Comparison of ENCODE assay signal across 10 cellular contexts in the genomic region with DNA sequence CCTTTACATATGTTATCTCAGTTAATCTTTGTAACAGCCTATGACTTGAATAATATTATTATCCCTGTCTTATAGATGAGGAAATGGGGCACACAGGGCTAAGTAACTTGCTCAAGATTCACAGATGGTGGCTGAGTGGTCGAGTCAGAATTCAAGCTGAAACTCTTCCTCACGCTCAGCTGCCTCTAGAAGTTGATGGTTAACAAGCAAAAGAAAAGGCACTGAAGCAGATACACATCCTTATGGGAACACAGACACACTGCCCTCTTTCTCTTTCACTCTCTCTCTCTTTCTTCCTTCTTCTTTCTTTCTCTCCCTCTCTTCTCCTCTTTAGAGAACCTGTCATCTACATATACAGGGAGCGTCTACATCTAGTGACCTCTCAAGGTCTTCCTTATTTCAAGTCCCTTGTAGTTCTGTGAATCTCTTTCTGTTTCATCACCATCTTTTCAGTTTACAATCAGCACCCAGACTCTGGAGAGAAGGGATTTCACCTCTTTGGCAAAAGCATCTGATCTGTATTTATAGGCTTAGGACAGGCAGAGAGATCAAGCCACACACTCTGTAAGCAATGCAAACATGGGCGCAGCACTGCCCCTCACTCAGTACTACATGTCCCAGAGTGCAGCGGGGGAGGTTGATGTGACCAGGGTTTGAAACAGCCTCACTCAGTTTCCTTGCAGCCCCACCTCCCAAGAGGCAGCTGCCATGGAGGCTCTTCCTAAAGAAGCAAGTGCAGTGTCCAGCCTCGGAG.
DNase-seq lines count a peak whose midpoint lies in the region; ATAC-seq and TF ChIP-seq lines count a peak whose summit lies in the region.
"Had no signal": no experiment of that assay in that cellular context is flagged by ENCODE, and none has a peak within 500 bp of the region (broad histone marks: within the 10 kb centered on the region; RNA-seq: fewer than 3 reads in every experiment).

No MANE protein-coding gene starts in this region.

- ATAC-seq in GM18861 (IDR thresholded peaks at IDR 0.05; ENCODE audit: unreplicated experiment) (peak; percentile 75), GM21786 (IDR thresholded peaks at IDR 0.05; ENCODE audit: unreplicated experiment) (peak; percentile 75), GM21576 (IDR thresholded peaks at IDR 0.05; ENCODE audit: unreplicated experiment) (no peak)
- no peak for ATAC-seq in CD4-positive, alpha-beta T cell (ENCODE audit: poor library complexity)
- ATAC-seq: foreskin keratinocyte, PC-3 had no signal

- H3K4me1 Mint-ChIP-seq in CD4-positive, alpha-beta T cell (ENCODE audit: low read depth), result peaks cover 9% of the 10 kb centered on the region

- no peak overlapping the region for H3K27ac Mint-ChIP-seq in CD4-positive, alpha-beta T cell

- no peaks in the 10 kb centered on the region for H3K27me3 ChIP-seq in CD4-positive, alpha-beta T cell (ENCODE audit: control insufficient read depth, insufficient read depth, low read length)

- POLR2A ChIA-PET in CD4-positive, alpha-beta T cell (lab: Charles Lee), result no interaction called here

- intact Hi-C loops in CD4-positive, alpha-beta T cell (cut with DNase I, micrococcal nuclease), result no loop called here

- H3K9me3 Mint-ChIP-seq in CD4-positive, alpha-beta T cell, result no peaks in the 10 kb centered on the region

- DNase-seq in NCI-H1092 (lab: John Stamatoyannopoulos, UW), result peak; percentile 17
- DNase-seq in myocyte (ENCODE audit: low read depth), result peak; percentile 41
- DNase-seq in CD4-positive, alpha-beta T cell, result no peak
- DNase-seq in NOMO-1 treated with DMSO at 0.1 percent for 48 hours (lab: John Stamatoyannopoulos, UW; ENCODE audit: unreplicated experiment), result no peak
- DNase-seq in activated T-cell treated with anti-CD3 and anti-CD28 coated beads, Interleukin-2, amount 50 U/mL, for 1 hour, result no peak
- DNase-seq: foreskin keratinocyte, PC-3 had no signal

- H3K27me3 Mint-ChIP-seq in CD4-positive, alpha-beta T cell, result no peaks in the 10 kb centered on the region

- no peak overlapping the region for H3K4me3 Mint-ChIP-seq in CD4-positive, alpha-beta T cell

- H3K9me3 ChIP-seq in CD4-positive, alpha-beta T cell (ENCODE audit: control insufficient read depth, low read length), result no peaks in the 10 kb centered on the region

- no peak for TF ChIP-seq CTCF in CD4-positive, alpha-beta T cell (IDR thresholded peaks at IDR 0.05)

- H3K27ac ChIP-seq in CD4-positive, alpha-beta T cell (ENCODE audit: low read depth, low read length), result no peak overlapping the region
- H3K27ac ChIP-seq: foreskin keratinocyte had no signal

- CTCF ChIA-PET in CD4-positive, alpha-beta T cell (lab: Charles Lee), result no interaction called here

- H3K36me3 Mint-ChIP-seq in CD4-positive, alpha-beta T cell (ENCODE audit: low read depth), result no peaks in the 10 kb centered on the region

Comparison
In these comparisons a context has a peak if more than half of its experiments do, and no peak if none do; other contexts are left out.
1. ATAC-seq: peak in GM18861 (single experiment) and GM21786 (single experiment); none in CD4-positive, alpha-beta T cell (single experiment) and GM21576 (single experiment).
2. DNase-seq: peak in NCI-H1092 (single experiment) and myocyte (single experiment); none in CD4-positive, alpha-beta T cell (0 of 10), NOMO-1 treated with DMSO at 0.1 percent for 48 hours (single experiment) and activated T-cell treated with anti-CD3 and anti-CD28 coated beads, Interleukin-2, amount 50 U/mL, for 1 hour (single experiment).